In genomic region chr6:130625825-130626500, GRCh38 we compare ENCODE assay signal across 8 cellular contexts.
DNase-seq lines count a peak whose midpoint lies in the region; ATAC-seq and TF ChIP-seq lines count a peak whose summit lies in the region.

No MANE protein-coding gene starts in this region.

- H3K27ac ChIP-seq in suprapubic skin (no peak overlapping the region), right lobe of liver (no peak overlapping the region)

- 28 to 30% methylated on average over 3 of the region's 3 CpGs for WGBS in lower leg skin, 2 donors
- 21% methylated on average over 3 of the region's 3 CpGs for WGBS in suprapubic skin
- 51% methylated on average over 3 of the region's 3 CpGs for WGBS in right lobe of liver (ENCODE audit: insufficient coverage, low coverage, low lambda C conversion rate, missing lambda C conversion rate)

- TF ChIP-seq POLR2A in lower leg skin (IDR thresholded peaks at IDR 0.05) (no peak), suprapubic skin (IDR thresholded peaks at IDR 0.05) (no peak), right lobe of liver (IDR thresholded peaks at IDR 0.05) (no peak)

- TF ChIP-seq EP300 in suprapubic skin (IDR thresholded peaks at IDR 0.05): no peak

- intact Hi-C loops in lower leg skin (cut with DNase I; ENCODE audit: low total_unique reads) (no loop called here), right lobe of liver (cut with DNase I) (no loop called here)

- TF ChIP-seq CTCF in lower leg skin (IDR thresholded peaks at IDR 0.05) (no peak), suprapubic skin (IDR thresholded peaks at IDR 0.05) (no peak), right lobe of liver (IDR thresholded peaks at IDR 0.05) (no peak)

- no peaks in the 10 kb centered on the region for H3K9me3 ChIP-seq in suprapubic skin
- H3K9me3 ChIP-seq in right lobe of liver: no peaks in the 10 kb centered on the region

- H3K27me3 ChIP-seq in suprapubic skin: no peaks in the 10 kb centered on the region
- no peaks in the 10 kb centered on the region for H3K27me3 ChIP-seq in right lobe of liver

- H3K4me3 ChIP-seq in lower leg skin (ENCODE audit: low read depth, poor library complexity, severe bottlenecking) (no peak overlapping the region), suprapubic skin (no peak overlapping the region), right lobe of liver (no peak overlapping the region)

- ATAC-seq in GM19328 (IDR thresholded peaks at IDR 0.05; ENCODE audit: unreplicated experiment) (peak; percentile 63), HG03139 (IDR thresholded peaks at IDR 0.05; ENCODE audit: unreplicated experiment) (peak; percentile 55), right lobe of liver (no peak)

- no peaks in the 10 kb centered on the region for H3K4me1 ChIP-seq in suprapubic skin
- no peaks in the 10 kb centered on the region for H3K4me1 ChIP-seq in right lobe of liver

- H3K36me3 ChIP-seq in suprapubic skin (no peaks in the 10 kb centered on the region), right lobe of liver (no peaks in the 10 kb centered on the region)

- DNase-seq in AG08395 (ENCODE audit: low spot score) (peak; percentile 70), amniotic epithelial cell (ENCODE audit: low read depth) (peak; percentile 71), islet precursor cell (no peak), lower leg skin (ENCODE audit: low spot score in 2 of 2) (no peak), suprapubic skin (ENCODE audit: low spot score in 2 of 2) (no peak), right lobe of liver (no peak)

Comparison
In these comparisons a context has a peak if more than half of its experiments do, and no peak if none do; other contexts are left out.
1. DNase-seq: peak in AG08395 (single experiment) and amniotic epithelial cell (single experiment); none in islet precursor cell (single experiment), lower leg skin (0 of 2), suprapubic skin (0 of 2) and right lobe of liver (0 of 3).
2. ATAC-seq: peak in GM19328 (single experiment) and HG03139 (single experiment); none in right lobe of liver (0 of 4).